8 cellular contexts compared by ENCODE assay signal in genomic region chr2:96163768-96164429, GRCh38. TPM values are rescaled to one million over a fixed set of nuclear protein-coding genes. Genes with fewer than 3 reads are reported as not detected.
DNase-seq lines count a peak whose midpoint lies in the region; TF ChIP-seq lines count a peak whose summit lies in the region.

No MANE protein-coding gene starts in this region.

- no peaks in the 10 kb centered on the region for H3F3A ChIP-seq in PC-9 (ENCODE audit: insufficient read depth, low read depth)

- no peak overlapping the region for H3K4me2 ChIP-seq in PC-9

- H3K9me2 ChIP-seq in PC-9 (ENCODE audit: insufficient read depth), result no peaks in the 10 kb centered on the region

- POLR2A ChIA-PET in PC-9 (lab: Charles Lee; ENCODE audit: unreplicated experiment), result no interaction called here

- H3K27ac ChIP-seq in caudate nucleus (ENCODE audit: low read depth, low read length), result peak overlapping the region; percentile 89
- H3K27ac ChIP-seq in ascending aorta, result no peak overlapping the region
- no peak overlapping the region for H3K27ac ChIP-seq in PC-9

- H3K4me3 ChIP-seq in H7 (ENCODE audit: insufficient read depth, low read depth, low read length), result no peak overlapping the region
- no peak overlapping the region for H3K4me3 ChIP-seq in ascending aorta
- no peak overlapping the region for H3K4me3 ChIP-seq in PC-9

- intact Hi-C loops in ascending aorta (cut with DNase I), result no loop called here
- intact Hi-C loops in PC-9 (cut with micrococcal nuclease; ENCODE audit: unreplicated experiment), result no loop called here

- DNase-seq in GM13977 (ENCODE audit: low spot score) (peak; percentile 74), H7 (peak; percentile 47), T follicular helper cell (ENCODE audit: low read depth) (peak; percentile 48), caudate nucleus (lab: John Stamatoyannopoulos, UW) (no peak), ascending aorta (ENCODE audit: low spot score in 2 of 2) (no peak), PC-9 (no peak), GM19240 (ENCODE audit: insufficient read length, low spot score) (no peak)
- DNase-seq in stimulated activated CD4-positive, alpha-beta T cell treated with anti-CD3 and anti-CD28 coated beads, TNF-alpha, amount 100 ng/mL, for 48 hours (ENCODE audit: low read depth in 3 of 3), result peak in 2 of 3 donors; percentile 78 to 80

- BruUV-seq in PC-9 (replicated peaks; lab: Mats Ljungman, UMichigan), result no TSS peak

- no peak overlapping the region for H2AFZ ChIP-seq in PC-9

- H3K27me3 ChIP-seq in H7 (ENCODE audit: control insufficient read depth, insufficient read depth, low read length), result no peaks in the 10 kb centered on the region
- H3K27me3 ChIP-seq in ascending aorta, result no peaks in the 10 kb centered on the region
- peaks cover 8% of the 10 kb centered on the region; the same call in 1 of the 2 replicates for H3K27me3 ChIP-seq in PC-9 (ENCODE audit: insufficient read depth, low read depth)

- in situ Hi-C loops in GM13977 (cut with MboI; ENCODE audit: low pct_unique_long_range_greater_than_20kb, low sequenced_read_pairs, unreplicated experiment), result no loop called here

- no peaks in the 10 kb centered on the region for H3K4me1 ChIP-seq in ascending aorta
- no peaks in the 10 kb centered on the region for H3K4me1 ChIP-seq in PC-9 (replicated peaks; ENCODE audit: insufficient read depth)

- no peaks in the 10 kb centered on the region for H3K79me2 ChIP-seq in PC-9 (ENCODE audit: low read depth)

- CTCF ChIA-PET in PC-9 (lab: Charles Lee), result no interaction called here

- TF ChIP-seq CTCF in GM13977 (IDR thresholded peaks at IDR 0.05; ENCODE audit: extremely low read depth, insufficient read depth, missing control alignments) (no peak), ascending aorta (IDR thresholded peaks at IDR 0.05) (no peak), PC-9 (conservative IDR thresholded peaks at IDR 0.05) (no peak)

- no peaks in the 10 kb centered on the region for H4K20me1 ChIP-seq in PC-9 (ENCODE audit: insufficient read depth)

- H3K9me3 ChIP-seq in ascending aorta (no peaks in the 10 kb centered on the region), PC-9 (ENCODE audit: insufficient read depth, low read depth) (no peaks in the 10 kb centered on the region)

- no peaks in the 10 kb centered on the region for H3K36me3 ChIP-seq in H7 (replicated peaks; ENCODE audit: control insufficient read depth, insufficient read depth, low read length)
- H3K36me3 ChIP-seq in ascending aorta, result no peaks in the 10 kb centered on the region
- no peaks in the 10 kb centered on the region for H3K36me3 ChIP-seq in PC-9 (ENCODE audit: low read depth)

RNA-seq across cellular contexts. Expression of gene DUSP2, which starts 18.7 kb away (rescaled TPM):
- total RNA-seq in H7 (2014; rRNA removed; shearing (Covaris generic)), result 2.0 and 3.6 TPM in 2 replicates
- total RNA-seq in ascending aorta, result 7.2 TPM
- total RNA-seq in PC-9 (2021), result 4.0 and 5.2 TPM in 2 replicates

RNA-seq across cellular contexts. Expression of gene ASTL, which starts 25.6 kb away (rescaled TPM):
- total RNA-seq in H7 (2014; rRNA removed; shearing (Covaris generic)), result not detected in 2 replicates
- total RNA-seq in ascending aorta (not detected), PC-9 (2021) (not detected in 2 replicates)

RNA-seq across cellular contexts. Expression of gene STARD7, which starts 44.7 kb away (rescaled TPM):
- 233 and 253 TPM in 2 replicates for total RNA-seq in H7 (2014; rRNA removed; shearing (Covaris generic))
- total RNA-seq in ascending aorta (85.6 TPM), PC-9 (2021) (171 and 189 TPM in 2 replicates)

RNA-seq across cellular contexts. Expression of gene ADRA2B, which starts 47.5 kb away (rescaled TPM):
- 1.6 and 1.9 TPM in 2 replicates for total RNA-seq in H7 (2014; rRNA removed; shearing (Covaris generic))
- total RNA-seq in ascending aorta (9.4 TPM), PC-9 (2021) (0.26 and 0.55 TPM in 2 replicates)

Comparison
In these comparisons a context has a peak if more than half of its experiments do, and no peak if none do; other contexts are left out.
1. DNase-seq: peak in GM13977 (single experiment), H7 (single experiment), T follicular helper cell (single experiment) and stimulated activated CD4-positive, alpha-beta T cell treated with anti-CD3 and anti-CD28 coated beads, TNF-alpha, amount 100 ng/mL, for 48 hours (2 of 3); none in caudate nucleus (0 of 61), ascending aorta (0 of 2), PC-9 (0 of 2) and GM19240 (single experiment).